Comparison of ENCODE assay signal across 1 cellular context in the genomic region with DNA sequence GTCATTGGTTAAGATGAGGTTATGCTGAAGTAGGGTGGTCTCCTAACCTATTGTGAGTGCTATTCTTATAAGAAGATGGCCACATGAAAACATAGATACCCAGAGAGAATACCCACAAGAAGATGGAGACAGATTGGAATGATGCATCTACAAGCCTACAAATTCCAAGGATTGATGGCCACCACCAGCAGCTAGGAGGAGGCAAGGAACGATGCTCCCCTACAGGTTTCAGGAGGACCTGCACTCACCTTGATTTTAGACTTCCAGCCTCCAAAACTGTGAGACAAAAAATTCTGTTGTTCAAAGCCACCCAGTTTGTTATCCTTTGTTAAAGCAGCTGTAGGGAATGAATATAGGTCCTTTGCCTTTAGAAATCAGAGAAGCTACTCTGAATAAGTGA.
TF ChIP-seq lines count a peak whose summit lies in the region.

No MANE protein-coding gene starts in this region.

TF ChIP-seq in HEK293T, 16 proteins besides CTCF, POLR2A, EP300 and RAD21 (continued from another document):
- TF ChIP-seq, protein P1, sequence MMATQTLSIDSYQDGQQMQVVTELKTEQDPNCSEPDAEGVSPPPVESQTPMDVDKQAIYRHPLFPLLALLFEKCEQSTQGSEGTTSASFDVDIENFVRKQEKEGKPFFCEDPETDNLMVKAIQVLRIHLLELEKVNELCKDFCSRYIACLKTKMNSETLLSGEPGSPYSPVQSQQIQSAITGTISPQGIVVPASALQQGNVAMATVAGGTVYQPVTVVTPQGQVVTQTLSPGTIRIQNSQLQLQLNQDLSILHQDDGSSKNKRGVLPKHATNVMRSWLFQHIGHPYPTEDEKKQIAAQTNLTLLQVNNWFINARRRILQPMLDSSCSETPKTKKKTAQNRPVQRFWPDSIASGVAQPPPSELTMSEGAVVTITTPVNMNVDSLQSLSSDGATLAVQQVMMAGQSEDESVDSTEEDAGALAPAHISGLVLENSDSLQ (IDR thresholded peaks at IDR 0.05) = no peak
- no peak for TF ChIP-seq SP1 (IDR thresholded peaks at IDR 0.05)
- TF ChIP-seq FOXK2 (IDR thresholded peaks at IDR 0.05) = no peak
- no peak for TF ChIP-seq ZNF384 (IDR thresholded peaks at IDR 0.05)
- no peak for TF ChIP-seq HDGF (IDR thresholded peaks at IDR 0.05; ENCODE audit: borderline replicate concordance)
- TF ChIP-seq NFRKB (IDR thresholded peaks at IDR 0.05) = no peak
- TF ChIP-seq ARNT (IDR thresholded peaks at IDR 0.05) = no peak
- TF ChIP-seq ELF4 (IDR thresholded peaks at IDR 0.05) = no peak
- no peak for TF ChIP-seq FOXA1 (IDR thresholded peaks at IDR 0.05)
- no peak for TF ChIP-seq TARDBP (IDR thresholded peaks at IDR 0.05)
- no peak for TF ChIP-seq SUZ12 (IDR thresholded peaks at IDR 0.05)
- TF ChIP-seq FOXM1 (IDR thresholded peaks at IDR 0.05; ENCODE audit: borderline replicate concordance) = no peak
